24 cellular contexts compared by ENCODE assay signal in genomic region chr13:113762538-113762937, GRCh38. TPM values are rescaled to one million over a fixed set of nuclear protein-coding genes. Genes with fewer than 3 reads are reported as not detected.
A peak's percentile ranks its signal among the peaks of the same experiment; 100 is the strongest.
DNase-seq lines count a peak whose midpoint lies in the region; TF ChIP-seq lines count a peak whose summit lies in the region.
"Had no signal": no experiment of that assay in that cellular context is flagged by ENCODE, and none has a peak within 500 bp of the region (broad histone marks: within the 10 kb centered on the region; RNA-seq: fewer than 3 reads in every experiment).

No MANE protein-coding gene starts in this region.

- DNase-seq in Peyer's patch (peak in 2 of 3 donors; percentile 5 to 25), WERI-Rb-1 (peak; percentile 3), mesendoderm (peak; percentile 11), spleen (peak; percentile 40), activated gamma-delta T cell treated with Interleukin-2 at 50 U/mL for 16 hours (no peak), substantia nigra (lab: John Stamatoyannopoulos, UW) (no peak), HuH-7 (ENCODE audit: low spot score) (no peak)
- DNase-seq: C1 segment of cervical spinal cord; CD4-positive, alpha-beta memory T cell; COR-L47; DMS53; HFFc6; NCI-H1092; NCI-H1417 treated with DMSO at 0.1 percent for 48 hours; NCI-H1694 treated with DMSO at 0.1 percent for 48 hours; NCI-H2081; NCI-H2227 treated with DMSO at 0.1 percent for 48 hours; NCI-H526 treated with DMSO at 0.1 percent for 48 hours; PC-9; RPMI8226; SHP77 had no signal

- H3K79me1 ChIP-seq in mesendoderm (ENCODE audit: low read length), result no peaks in the 10 kb centered on the region

- H2BK5ac ChIP-seq in mesendoderm (ENCODE audit: low read length), result no peak overlapping the region

- H3K9me3 ChIP-seq in Peyer's patch, result no peaks in the 10 kb centered on the region
- no peaks in the 10 kb centered on the region for H3K9me3 ChIP-seq in WERI-Rb-1 (ENCODE audit: severe bottlenecking)
- no peaks in the 10 kb centered on the region for H3K9me3 ChIP-seq in spleen
- H3K9me3 ChIP-seq: HAP-1 had no signal

- H4K8ac ChIP-seq in mesendoderm (ENCODE audit: low read depth, low read length), result no peak overlapping the region

- no peak overlapping the region for H3K56ac ChIP-seq in mesendoderm (ENCODE audit: low read length)

- H3K4me1 ChIP-seq in Peyer's patch, result peaks cover 0 to 10% (median 8%) of the 10 kb centered on the region in 4 donors
- H3K4me1 ChIP-seq in mesendoderm (ENCODE audit: control insufficient read depth, low read depth, low read length), result no peaks in the 10 kb centered on the region
- peaks cover 0 to 28% (median 19%) of the 10 kb centered on the region in 6 donors for H3K4me1 ChIP-seq in spleen

- no peak overlapping the region for H3K23ac ChIP-seq in mesendoderm (ENCODE audit: low read length)

- H4K5ac ChIP-seq in mesendoderm (ENCODE audit: low read length), result no peak overlapping the region

- H2BK120ac ChIP-seq in mesendoderm (ENCODE audit: low read depth, low read length), result no peak overlapping the region

- H3K9ac ChIP-seq in mesendoderm (ENCODE audit: low read length), result no peak overlapping the region

- no peak overlapping the region for H3K27ac ChIP-seq in Peyer's patch
- no peak overlapping the region for H3K27ac ChIP-seq in WERI-Rb-1
- no peak overlapping the region for H3K27ac ChIP-seq in mesendoderm (ENCODE audit: low read depth, low read length)
- H3K27ac ChIP-seq in spleen, result no peak overlapping the region
- no peak overlapping the region for H3K27ac ChIP-seq in substantia nigra (ENCODE audit: low read depth, low read length, poor library complexity, severe bottlenecking)
- H3K27ac ChIP-seq: HL-60, PC-9 had no signal

- intact Hi-C loops in spleen (cut with DNase I; ENCODE audit: low total_unique reads), result no loop called here

- no peak overlapping the region for H3K4me2 ChIP-seq in mesendoderm (ENCODE audit: low read length)
- H3K4me2 ChIP-seq: GM23338, PC-9 had no signal

- H2AK5ac ChIP-seq in mesendoderm (ENCODE audit: low read length), result no peak overlapping the region

- no peak overlapping the region for H3K4ac ChIP-seq in mesendoderm (ENCODE audit: low read depth, low read length)

- no peaks in the 10 kb centered on the region for H3K79me2 ChIP-seq in mesendoderm (ENCODE audit: control insufficient read depth, insufficient read depth, low read length)

- no peak overlapping the region for H3K18ac ChIP-seq in mesendoderm (ENCODE audit: low read length)

- H3K27me3 ChIP-seq in Peyer's patch (no peaks in the 10 kb centered on the region), WERI-Rb-1 (ENCODE audit: insufficient read depth, low read depth, severe bottlenecking) (peaks cover 26% of the 10 kb centered on the region), mesendoderm (ENCODE audit: insufficient read depth, low read length, poor library complexity) (peaks cover 14% of the 10 kb centered on the region), spleen (replicated peaks in 1 of 7) (peaks cover 0 to 61% (median 0%) of the 10 kb centered on the region in 7 donors)

- TF ChIP-seq POLR2A in Peyer's patch (IDR thresholded peaks at IDR 0.05), result no peak
- no peak for TF ChIP-seq POLR2A in spleen (IDR thresholded peaks at IDR 0.05)

- H3K36me3 ChIP-seq in Peyer's patch (no peaks in the 10 kb centered on the region), WERI-Rb-1 (no peaks in the 10 kb centered on the region), mesendoderm (ENCODE audit: control insufficient read depth, insufficient read depth, low read length) (no peaks in the 10 kb centered on the region), spleen (no peaks in the 10 kb centered on the region)
- H3K36me3 ChIP-seq: HAP-1 had no signal

- TF ChIP-seq CTCF in Peyer's patch (IDR thresholded peaks at IDR 0.05), result no peak
- TF ChIP-seq CTCF in WERI-Rb-1 (IDR thresholded peaks at IDR 0.05; ENCODE audit: low read depth, low read length), result no peak
- TF ChIP-seq CTCF in spleen (IDR thresholded peaks at IDR 0.05 in 8 of 11, conservative IDR thresholded peaks at IDR 0.05 in 3 of 11), result no peak

- H2BK15ac ChIP-seq in mesendoderm (replicated peaks; ENCODE audit: low read depth), result no peak overlapping the region

- no peak overlapping the region for H3K4me3 ChIP-seq in Peyer's patch
- no peak overlapping the region for H3K4me3 ChIP-seq in WERI-Rb-1 (ENCODE audit: low read depth, low read length)
- H3K4me3 ChIP-seq in mesendoderm (ENCODE audit: low read length), result no peak overlapping the region
- no peak overlapping the region for H3K4me3 ChIP-seq in spleen
- H3K4me3 ChIP-seq: GM23338, HAP-1, PC-9 had no signal

- no CpG with 5 or more reads among the region's 11 CpGs for WGBS in mesendoderm (ENCODE audit: extremely low coverage, insufficient coverage, low lambda C conversion rate)
- WGBS in spleen, 5 donors, result 86 to 88% (median 87%) methylated on average over 11 of the region's 11 CpGs

RNA-seq across cellular contexts. Expression of gene TMEM255B, which starts 3.5 kb away (rescaled TPM):
- total RNA-seq in Peyer's patch, result 10 to 100 TPM in 1 of 4 donors, 1 to 10 TPM in 2, not detected in 1; 1.8 to 17.3 (median 3.5) TPM
- polyA plus RNA-seq in mesendoderm (2013, experiment 1 of 2), result 0.24 TPM
- 0.20 TPM for polyA plus RNA-seq in mesendoderm (2013, experiment 2 of 2)
- total RNA-seq in spleen, result 10 to 100 TPM in 6 of 7 donors, 1 to 10 TPM in 1; 5.7 to 26.9 (median 22.2) TPM
- polyA plus RNA-seq in spleen, result 10 to 100 TPM in 2 of 3 donors, 1 to 10 TPM in 1; 6.0 to 13.0 (median 10.3) TPM

Comparison
In these comparisons a context has a peak if more than half of its experiments do, and no peak if none do; other contexts are left out.
1. DNase-seq: peak in Peyer's patch (2 of 3), WERI-Rb-1 (single experiment), mesendoderm (single experiment) and spleen (single experiment); none in activated gamma-delta T cell treated with Interleukin-2 at 50 U/mL for 16 hours (single experiment), substantia nigra (0 of 49) and HuH-7 (single experiment).